In genomic region chr2:170815311-170815710, GRCh38 we compare ENCODE assay signal across 8 cellular contexts. TPM values are rescaled to one million over a fixed set of nuclear protein-coding genes. Genes with fewer than 3 reads are reported as not detected.
DNase-seq lines count a peak whose midpoint lies in the region; ATAC-seq and TF ChIP-seq lines count a peak whose summit lies in the region.

No MANE protein-coding gene starts in this region.

- H3K4me3 ChIP-seq in iPS DF 6.9 (ENCODE audit: low read length) (peak overlapping the region; percentile 13; the same call in 1 of the 2 replicates), subcutaneous abdominal adipose tissue (ENCODE audit: low read depth in 1 of 5, low read length in 5 of 5) (peak overlapping the region in 3 of 5 donors; percentile 47 to 65 (median 52))

- H3K36me3 ChIP-seq in iPS DF 6.9 (ENCODE audit: control insufficient read depth, insufficient read depth, low read length) (no peaks in the 10 kb centered on the region), subcutaneous abdominal adipose tissue (ENCODE audit: control insufficient read depth in 5 of 5, insufficient read depth in 5 of 5, low read length in 5 of 5) (no peaks in the 10 kb centered on the region)

- intact Hi-C loops in activated naive CD4-positive, alpha-beta T cell treated with anti-CD3 and anti-CD28 coated beads for 36 hours (cut with micrococcal nuclease), result loop anchor here (1.0 to 2.0 kb wide), 7 partner anchors 8 to 579 kb away; partner anchors contain the start of genes ERICH2 and SP5
- intact Hi-C loops in Right ventricle myocardium inferior (cut with DNase I), result loop anchor here (5.0 kb wide), 1 partner anchor 493 kb away; no protein-coding TSS in a partner anchor

- POLR2A ChIA-PET in RWPE1 (lab: Yijun Ruan, JAX; ENCODE audit: low non-redundant PET), result interaction anchor here (1.2 kb wide), 1 partner anchor 15 kb away, joined by 3 read pairs; no protein-coding TSS in a partner anchor

- H3K9me3 Mint-ChIP-seq in activated naive CD4-positive, alpha-beta T cell treated with anti-CD3 and anti-CD28 coated beads for 36 hours, result no peaks in the 10 kb centered on the region

- peak overlapping the region in 1 of 5 donors; percentile 15 for H3K9ac ChIP-seq in subcutaneous abdominal adipose tissue (ENCODE audit: low read length in 5 of 5)

- H3K4me1 ChIP-seq in iPS DF 6.9 (ENCODE audit: control insufficient read depth, insufficient read depth, low read length) (peaks cover 1% of the 10 kb centered on the region), subcutaneous abdominal adipose tissue (ENCODE audit: control insufficient read depth in 5 of 5, insufficient read depth in 5 of 5, low read length in 5 of 5) (peaks cover 1 to 51% (median 42%) of the 10 kb centered on the region in 5 donors)

- TF ChIP-seq CTCF in RWPE1 (conservative IDR thresholded peaks at IDR 0.05; ENCODE audit: low read depth) (no peak), GM10266 (IDR thresholded peaks at IDR 0.05; ENCODE audit: control insufficient read depth, insufficient read depth, low read depth, missing control alignments) (no peak)

- peak overlapping the region; percentile 88 for H3K27ac ChIP-seq in RWPE1
- H3K27ac ChIP-seq in iPS DF 6.9 (ENCODE audit: low read length), result no peak overlapping the region
- H3K27ac ChIP-seq in subcutaneous abdominal adipose tissue (ENCODE audit: low read depth, low read length), result no peak overlapping the region

- CTCF ChIA-PET in activated naive CD4-positive, alpha-beta T cell treated with anti-CD3 and anti-CD28 coated beads for 36 hours (lab: Charles Lee), result interaction anchor here (0.6 to 5.3 kb wide), 16 partner anchors 10 to 491 kb away, joined by 3 to 45 read pairs (median 5); partner anchors contain the start of gene ERICH2
- CTCF ChIA-PET in RWPE1 (lab: Yijun Ruan, JAX), result interaction anchor here (0.6 to 2.2 kb wide), 22 partner anchors 10 to 1696 kb away, joined by 3 to 12 read pairs (median 4); partner anchors contain the start of gene SP5

- H3K27me3 ChIP-seq in iPS DF 6.9 (ENCODE audit: control insufficient read depth, insufficient read depth, low read length) (peaks cover 54% of the 10 kb centered on the region), subcutaneous abdominal adipose tissue (ENCODE audit: control insufficient read depth in 5 of 5, insufficient read depth in 4 of 5, low read length in 5 of 5) (peaks cover 38 to 73% (median 62%) of the 10 kb centered on the region in 5 donors)

- peaks cover 37% of the 10 kb centered on the region for H3K4me1 Mint-ChIP-seq in activated naive CD4-positive, alpha-beta T cell treated with anti-CD3 and anti-CD28 coated beads for 36 hours (ENCODE audit: low read depth)

- DNase-seq in activated naive CD4-positive, alpha-beta T cell treated with anti-CD3 and anti-CD28 coated beads for 36 hours, result no peak
- DNase-seq in activated naive CD4-positive, alpha-beta T cell treated with Interleukin-2 at 50 U/mL for 16 hours, result no peak
- DNase-seq in RWPE1 (ENCODE audit: low spot score) (no peak), iPS DF 6.9 (ENCODE audit: low read depth, low spot score) (no peak), GM10266 (ENCODE audit: extremely low spot score) (no peak), Right ventricle myocardium inferior (ENCODE audit: missing footprints) (no peak)

- no peak overlapping the region for H3K27ac Mint-ChIP-seq in activated naive CD4-positive, alpha-beta T cell treated with anti-CD3 and anti-CD28 coated beads for 36 hours

- no CpG with 5 or more reads among the region's 19 CpGs for WGBS in iPS DF 6.9 (ENCODE audit: insufficient coverage, insufficient read length)

- ATAC-seq in GM21381 (IDR thresholded peaks at IDR 0.05; ENCODE audit: unreplicated experiment) (no peak), Right ventricle myocardium inferior (no peak)

- no peaks in the 10 kb centered on the region for H3K36me3 Mint-ChIP-seq in activated naive CD4-positive, alpha-beta T cell treated with anti-CD3 and anti-CD28 coated beads for 36 hours (ENCODE audit: low read depth)

- H3K9me3 ChIP-seq in iPS DF 6.9 (ENCODE audit: control insufficient read depth, insufficient read depth, low read length) (no peaks in the 10 kb centered on the region), subcutaneous abdominal adipose tissue (ENCODE audit: control insufficient read depth in 5 of 5, low read length in 5 of 5) (no peaks in the 10 kb centered on the region)

- H3K4me3 Mint-ChIP-seq in activated naive CD4-positive, alpha-beta T cell treated with anti-CD3 and anti-CD28 coated beads for 36 hours, result peak overlapping the region; percentile 68

- peaks cover 66% of the 10 kb centered on the region for H3K27me3 Mint-ChIP-seq in activated naive CD4-positive, alpha-beta T cell treated with anti-CD3 and anti-CD28 coated beads for 36 hours (ENCODE audit: low read depth)

RNA-seq across cellular contexts. Expression of gene GAD1, which starts 1.4 kb away (rescaled TPM):
- under 1 TPM; 0.86 TPM for total RNA-seq in activated naive CD4-positive, alpha-beta T cell treated with anti-CD3 and anti-CD28 coated beads for 36 hours
- not detected for total RNA-seq in Right ventricle myocardium inferior

RNA-seq across cellular contexts. Expression of gene ERICH2, which starts 45.1 kb away (rescaled TPM):
- not detected for total RNA-seq in activated naive CD4-positive, alpha-beta T cell treated with anti-CD3 and anti-CD28 coated beads for 36 hours
- total RNA-seq in Right ventricle myocardium inferior, result not detected
